ENCODE assay signal across 27 cellular contexts in the genomic region with DNA sequence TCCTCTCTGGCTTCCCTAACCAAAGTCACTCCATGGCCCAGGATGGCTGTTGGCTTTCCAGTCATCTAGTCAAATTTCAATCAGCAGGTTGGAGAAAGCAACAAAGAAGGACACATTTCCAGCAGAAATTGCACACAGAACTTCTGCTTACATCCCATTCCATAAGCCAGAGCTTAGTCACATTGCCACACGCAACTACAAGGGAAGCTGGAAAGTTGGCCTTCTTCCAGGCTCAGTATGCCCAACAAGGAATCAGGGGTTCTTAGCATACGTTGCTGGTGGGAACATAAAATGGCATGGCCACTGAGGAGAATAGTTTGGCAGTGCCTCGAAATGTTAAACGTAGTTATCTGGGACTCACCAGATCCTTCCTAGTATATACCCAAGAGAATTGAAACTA.
"Had no signal": no experiment of that assay in that cellular context is flagged by ENCODE, and none has a peak within 500 bp of the region (broad histone marks: within the 10 kb centered on the region; RNA-seq: fewer than 3 reads in every experiment).

No MANE protein-coding gene starts in this region.

- H3K4me3 ChIP-seq: left lung, lung, mucosa of descending colon, ovary, right atrium auricular region, right lobe of liver, smooth muscle cell, stomach, testis, thyroid gland, transverse colon, upper lobe of left lung had no signal

- H3K4me1 Mint-ChIP-seq: immature natural killer cell; memory B cell; naive thymus-derived CD4-positive, alpha-beta T cell; stimulated activated memory B cell treated with anti-CD40 and anti-IgM and Interleukin-4, amounts not matched to agents 10 μg/mL and 1 μg/mL and 100 μg/mL, for 72 hours had no signal

- H3K4me3 Mint-ChIP-seq: immature natural killer cell; memory B cell; naive thymus-derived CD4-positive, alpha-beta T cell; natural killer cell treated with Interleukin-12 subunit alpha and Interleukin-12 subunit beta and Interleukin-15 and Interleukin-18, amount 100 ng/mL, for 72 hours; stimulated activated memory B cell treated with anti-CD40 and anti-IgM and Interleukin-4, amounts not matched to agents 10 μg/mL and 1 μg/mL and 100 μg/mL, for 72 hours had no signal

- H3K36me3 Mint-ChIP-seq: immature natural killer cell; memory B cell; naive thymus-derived CD4-positive, alpha-beta T cell; natural killer cell treated with Interleukin-12 subunit alpha and Interleukin-12 subunit beta and Interleukin-15 and Interleukin-18, amount 100 ng/mL, for 72 hours; stimulated activated memory B cell treated with anti-CD40 and anti-IgM and Interleukin-4, amounts not matched to agents 10 μg/mL and 1 μg/mL and 100 μg/mL, for 72 hours had no signal

- H3K9me3 Mint-ChIP-seq: immature natural killer cell; memory B cell; natural killer cell treated with Interleukin-12 subunit alpha and Interleukin-12 subunit beta and Interleukin-15 and Interleukin-18, amount 100 ng/mL, for 72 hours; stimulated activated memory B cell treated with anti-CD40 and anti-IgM and Interleukin-4, amounts not matched to agents 10 μg/mL and 1 μg/mL and 100 μg/mL, for 72 hours had no signal

- H3K27ac Mint-ChIP-seq: immature natural killer cell; memory B cell; naive thymus-derived CD4-positive, alpha-beta T cell; natural killer cell treated with Interleukin-12 subunit alpha and Interleukin-12 subunit beta and Interleukin-15 and Interleukin-18, amount 100 ng/mL, for 72 hours; progenitor cell of endocrine pancreas; stimulated activated memory B cell treated with anti-CD40 and anti-IgM and Interleukin-4, amounts not matched to agents 10 μg/mL and 1 μg/mL and 100 μg/mL, for 72 hours had no signal

- H3K9me3 ChIP-seq: left lung, mucosa of descending colon, ovary, right atrium auricular region, right lobe of liver, stomach, testis, thyroid gland, transverse colon, upper lobe of left lung had no signal

- H3K4me1 ChIP-seq: left lung, right atrium auricular region, right lobe of liver, stomach, thyroid gland, transverse colon, upper lobe of left lung had no signal

- H3K36me3 ChIP-seq: left lung, ovary, right atrium auricular region, right lobe of liver, stomach, thyroid gland, transverse colon, upper lobe of left lung had no signal

- H3K4me2 ChIP-seq: smooth muscle cell had no signal

- H3K27ac ChIP-seq: left lung, ovary, right atrium auricular region, right lobe of liver, stomach, testis, thyroid gland, transverse colon, upper lobe of left lung had no signal

- DNase-seq: hypothalamus; immature natural killer cell; kidney; left colon; left lung; midbrain; mucosa of descending colon; naive thymus-derived CD4-positive, alpha-beta T cell; ovary; right lobe of liver; stimulated activated CD4-positive, alpha-beta T cell treated with anti-CD3 and anti-CD28 coated beads, Interleukin-1b, Interleukin-23, amount 100 ng/mL, for 48 hours; stimulated activated CD4-positive, alpha-beta T cell treated with anti-CD3 and anti-CD28 coated beads, Interleukin-2, amount 100 ng/mL, for 48 hours; stimulated activated CD4-positive, alpha-beta T cell treated with anti-CD3 and anti-CD28 coated beads, Interleukin-4, amount 100 ng/mL, for 4 hours; stimulated activated CD8-positive, alpha-beta memory T cell treated with anti-CD3 and anti-CD28 coated beads, Interleukin-4, amount 100 ng/mL, for 48 hours; stimulated activated naive CD8-positive, alpha-beta T cell treated with anti-CD3 and anti-CD28 coated beads, Interleukin-15, Interleukin-2, amounts not matched to agents 100 U/mL and 50 U/mL, for 24 hours; stomach; testis; thyroid gland; transverse colon had no signal

- ATAC-seq: left colon; left lung; mucosa of descending colon; naive thymus-derived CD4-positive, alpha-beta T cell; natural killer cell treated with Interleukin-12 subunit alpha and Interleukin-12 subunit beta and Interleukin-15 and Interleukin-18, amount 100 ng/mL, for 72 hours; right lobe of liver; stimulated activated memory B cell treated with anti-CD40 and anti-IgM and Interleukin-4, amounts not matched to agents 10 μg/mL and 1 μg/mL and 100 μg/mL, for 72 hours; stimulated activated naive CD8-positive, alpha-beta T cell treated with anti-CD3 and anti-CD28 coated beads, Interleukin-15, Interleukin-2, amounts not matched to agents 100 U/mL and 50 U/mL, for 24 hours had no signal

- H3K27me3 ChIP-seq: left lung, ovary, right atrium auricular region, right lobe of liver, stomach, testis, thyroid gland, transverse colon, upper lobe of left lung had no signal

- H3K27me3 Mint-ChIP-seq: progenitor cell of endocrine pancreas had no signal
